In the genomic region with DNA sequence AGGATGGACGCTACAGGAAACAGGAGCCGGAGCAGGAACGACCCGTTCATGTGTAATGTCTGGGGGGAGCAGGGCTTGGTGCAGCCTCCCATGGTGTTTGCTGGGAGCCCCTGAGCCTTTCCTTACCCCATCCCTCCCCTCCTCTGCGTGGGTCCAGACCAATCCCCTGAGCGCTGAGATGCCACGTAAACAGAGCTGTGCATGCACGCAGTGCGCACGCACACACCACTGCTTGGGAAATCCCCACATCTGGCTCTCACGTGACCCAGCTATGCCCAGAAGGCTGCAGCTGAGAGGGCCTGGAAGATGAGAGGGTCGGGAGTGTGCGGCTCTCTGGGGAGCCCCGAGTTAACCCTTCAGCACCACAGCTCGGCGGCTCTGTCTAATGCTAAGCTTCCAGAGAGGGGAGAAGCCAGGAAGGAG, we compare ENCODE assay signal across 8 cellular contexts.
DNase-seq lines count a peak whose midpoint lies in the region; FAIRE-seq and TF ChIP-seq lines count a peak whose summit lies in the region.

No MANE protein-coding gene starts in this region.

- H3K36me3 ChIP-seq in muscle layer of colon (ENCODE audit: insufficient read depth, low read length), result no peaks in the 10 kb centered on the region

- H3K4me1 ChIP-seq in muscle layer of colon (ENCODE audit: insufficient read depth, low read length), result peaks cover 31% of the 10 kb centered on the region

- H3K36me3 Mint-ChIP-seq in CD14-positive monocyte, result no peaks in the 10 kb centered on the region

- H3K27me3 ChIP-seq in muscle layer of colon (ENCODE audit: control insufficient read depth in 1 of 2, insufficient read depth in 2 of 2, low read length in 2 of 2), result no peaks in the 10 kb centered on the region

- peaks cover 10% of the 10 kb centered on the region for H3K4me1 Mint-ChIP-seq in CD14-positive monocyte

- TF ChIP-seq CTCF in CD14-positive monocyte (IDR thresholded peaks at IDR 0.05) (no peak), GM20000 (IDR thresholded peaks at IDR 0.05; ENCODE audit: extremely low read depth, missing control alignments) (no peak)

- peak overlapping the region; percentile 64 to 73 for H3K4me3 Mint-ChIP-seq in CD14-positive monocyte

- H3K9me3 Mint-ChIP-seq in CD14-positive monocyte, result no peaks in the 10 kb centered on the region

- H3K27ac ChIP-seq in muscle layer of colon (ENCODE audit: low read depth, low read length), result peak overlapping the region; percentile 74

- DNase-seq in CD14-positive monocyte (ENCODE audit: low spot score) (peak; percentile 83), GM20000 (ENCODE audit: low spot score) (peak; percentile 93), LHCN-M2 (ENCODE audit: low read depth) (peak; percentile 82), NCI-H2196 (lab: John Stamatoyannopoulos, UW; ENCODE audit: unreplicated experiment) (no peak)
- DNase-seq in activated CD8-positive, alpha-beta memory T cell treated with anti-CD3 and anti-CD28 coated beads for 4 hours (ENCODE audit: low read depth in 2 of 2), result peak; percentile 50 to 71
- peak; percentile 39 to 51 for DNase-seq in stimulated activated CD8-positive, alpha-beta memory T cell treated with anti-CD3 and anti-CD28 coated beads, Interleukin-7, amount 100 ng/mL, for 1 hour (ENCODE audit: low read depth in 2 of 2)

- intact Hi-C loops in CD14-positive monocyte (cut with micrococcal nuclease), result no loop called here

- no peaks in the 10 kb centered on the region for H3K9me3 ChIP-seq in muscle layer of colon (ENCODE audit: low read length)

- peak overlapping the region; percentile 40 to 48 for H3K4me3 ChIP-seq in muscle layer of colon (ENCODE audit: low read depth in 1 of 2, low read length in 2 of 2)

- peak overlapping the region; percentile 55 for H3K9ac ChIP-seq in muscle layer of colon (ENCODE audit: low read length)

- peaks cover 4 to 5% (median 5%) of the 10 kb centered on the region in 3 donors for H3K27me3 Mint-ChIP-seq in CD14-positive monocyte (ENCODE audit: low read depth in 3 of 3)

- H3K27ac Mint-ChIP-seq in CD14-positive monocyte, result peak overlapping the region in 5 of 7 donors; percentile 15 to 86 (median 71)

- FAIRE-seq in endometrium (lab: Jason Lieb, UNC), result peak; percentile 80
